17 cellular contexts compared by ENCODE assay signal in genomic region chr19:1046117-1046626, GRCh38.
"Had no signal": no experiment of that assay in that cellular context is flagged by ENCODE, and none has a peak within 500 bp of the region (broad histone marks: within the 10 kb centered on the region; RNA-seq: fewer than 3 reads in every experiment).

No MANE protein-coding gene starts in this region.

- H3K4me3 ChIP-seq: coronary artery, heart right ventricle, mucosa of descending colon, ovary, right atrium auricular region, stomach, thoracic aorta, transverse colon had no signal

- DNase-seq: effector memory CD4-positive, alpha-beta T cell; heart right ventricle; hypothalamus; mammary epithelial cell; naive thymus-derived CD8-positive, alpha-beta T cell; nucleus accumbens; ovary; small intestine; stimulated activated CD4-positive, alpha-beta T cell treated with anti-CD3 and anti-CD28 coated beads, Interleukin-12 subunit alpha, Interleukin-12 subunit beta, amount 100 ng/mL, for 4 hours; stimulated activated naive CD4-positive, alpha-beta T cell; stomach; substantia nigra had no signal

- H3K9me3 ChIP-seq: heart right ventricle, mucosa of descending colon, ovary, right atrium auricular region, stomach, thoracic aorta, transverse colon had no signal

- H3K27me3 ChIP-seq: heart right ventricle, right atrium auricular region, transverse colon had no signal

- H3K27ac ChIP-seq: coronary artery, heart right ventricle, ovary, right atrium auricular region, stomach, thoracic aorta had no signal

- H3K36me3 ChIP-seq: ovary, right atrium auricular region, thoracic aorta, transverse colon had no signal
